In genomic region chr11:115453693-115454092, GRCh38 we compare ENCODE assay signal across 30 cellular contexts.
"Had no signal": no experiment of that assay in that cellular context is flagged by ENCODE, and none has a peak within 500 bp of the region (broad histone marks: within the 10 kb centered on the region; RNA-seq: fewer than 3 reads in every experiment).

No MANE protein-coding gene starts in this region.

- H3K27ac ChIP-seq: neutrophil, pancreas, psoas muscle, skin epidermis, spleen, stomach, thoracic aorta, thyroid gland, upper lobe of left lung, vagina had no signal

- H3K9me3 ChIP-seq: neutrophil, pancreas, psoas muscle, stomach, thoracic aorta, thyroid gland, tibial nerve, upper lobe of left lung, vagina had no signal

- ATAC-seq: naive thymus-derived CD4-positive, alpha-beta T cell; natural killer cell; pancreas; psoas muscle; right cardiac atrium; sciatic nerve; stimulated activated memory B cell treated with anti-CD40 and anti-IgM and Interleukin-4, amounts not matched to agents 10 μg/mL and 1 μg/mL and 100 μg/mL, for 72 hours had no signal

- H3K36me3 Mint-ChIP-seq: naive thymus-derived CD4-positive, alpha-beta T cell; natural killer cell; stimulated activated memory B cell treated with anti-CD40 and anti-IgM and Interleukin-4, amounts not matched to agents 10 μg/mL and 1 μg/mL and 100 μg/mL, for 72 hours had no signal

- H3K4me1 ChIP-seq: pancreas, psoas muscle, spleen, stomach, vagina had no signal

- H3K4me1 Mint-ChIP-seq: naive thymus-derived CD4-positive, alpha-beta T cell; natural killer cell; stimulated activated memory B cell treated with anti-CD40 and anti-IgM and Interleukin-4, amounts not matched to agents 10 μg/mL and 1 μg/mL and 100 μg/mL, for 72 hours had no signal

- H3K4me2 ChIP-seq: smooth muscle cell had no signal

- H3K9me3 Mint-ChIP-seq: neural crest cell; stimulated activated naive CD8-positive, alpha-beta T cell treated with anti-CD3 and anti-CD28 coated beads, Interleukin-15, Interleukin-2, amounts not matched to agents 100 ng/mL and 50 ng/mL, for 24 hours had no signal

- H3K27ac Mint-ChIP-seq: naive thymus-derived CD4-positive, alpha-beta T cell; natural killer cell; nephron; progenitor cell of endocrine pancreas; stimulated activated memory B cell treated with anti-CD40 and anti-IgM and Interleukin-4, amounts not matched to agents 10 μg/mL and 1 μg/mL and 100 μg/mL, for 72 hours; stimulated activated naive CD8-positive, alpha-beta T cell treated with anti-CD3 and anti-CD28 coated beads, Interleukin-15, Interleukin-2, amounts not matched to agents 100 ng/mL and 50 ng/mL, for 24 hours had no signal

- FAIRE-seq: pancreas, urothelium cell line had no signal

- DNase-seq: naive thymus-derived CD4-positive, alpha-beta T cell; natural killer cell; nucleus accumbens; pancreas; psoas muscle; right cardiac atrium; spleen; stimulated activated CD4-positive, alpha-beta T cell treated with anti-CD3 and anti-CD28 coated beads, Interleukin-12 subunit alpha, Interleukin-12 subunit beta, amount 100 ng/mL, for 4 hours; stimulated activated CD4-positive, alpha-beta T cell treated with anti-CD3 and anti-CD28 coated beads, Interleukin-1b, Interleukin-23, amount 100 ng/mL, for 48 hours; stimulated activated CD4-positive, alpha-beta T cell treated with anti-CD3 and anti-CD28 coated beads, Interleukin-4, amount 100 ng/mL, for 1 hour; stimulated activated CD4-positive, alpha-beta T cell treated with anti-CD3 and anti-CD28 coated beads, Interleukin-4, amount 100 ng/mL, for 4 hours; stimulated activated CD8-positive, alpha-beta memory T cell treated with anti-CD3 and anti-CD28 coated beads, Interleukin-4, amount 100 ng/mL, for 48 hours; stimulated activated naive CD4-positive, alpha-beta T cell; stomach; thyroid gland; trophoblast cell; upper lobe of left lung had no signal

- H3K36me3 ChIP-seq: neutrophil, pancreas, spleen, stomach, thoracic aorta, thyroid gland, tibial nerve, upper lobe of left lung, vagina had no signal

- H3K4me3 Mint-ChIP-seq: naive thymus-derived CD4-positive, alpha-beta T cell; natural killer cell; nephron; neural crest cell; stimulated activated memory B cell treated with anti-CD40 and anti-IgM and Interleukin-4, amounts not matched to agents 10 μg/mL and 1 μg/mL and 100 μg/mL, for 72 hours; stimulated activated naive CD8-positive, alpha-beta T cell treated with anti-CD3 and anti-CD28 coated beads, Interleukin-15, Interleukin-2, amounts not matched to agents 100 ng/mL and 50 ng/mL, for 24 hours had no signal

- H3K27me3 ChIP-seq: neutrophil, pancreas, spleen, stomach, thyroid gland, tibial nerve, upper lobe of left lung, vagina had no signal

- H3K4me3 ChIP-seq: pancreas, psoas muscle, skin epidermis, smooth muscle cell, spleen, stomach, thoracic aorta, thyroid gland, tibial nerve, upper lobe of left lung, vagina had no signal

- H3K27me3 Mint-ChIP-seq: progenitor cell of endocrine pancreas; stimulated activated memory B cell treated with anti-CD40 and anti-IgM and Interleukin-4, amounts not matched to agents 10 μg/mL and 1 μg/mL and 100 μg/mL, for 72 hours had no signal
